ENCODE assay signal across 7 cellular contexts in genomic region chr17:66493283-66494019, GRCh38.
DNase-seq lines count a peak whose midpoint lies in the region; ATAC-seq, FAIRE-seq and TF ChIP-seq lines count a peak whose summit lies in the region.

No MANE protein-coding gene starts in this region.

- H3K4me3 ChIP-seq in bronchial epithelial cell (ENCODE audit: low read depth, low read length) (no peak overlapping the region), osteoblast (ENCODE audit: insufficient read depth, low read length) (peak overlapping the region; percentile 37), right atrium auricular region (no peak overlapping the region)

- DNase-seq in GM04504 (ENCODE audit: low read depth) (peak; percentile 59), NCI-H69 (lab: John Stamatoyannopoulos, UW) (peak; percentile 46), bronchial epithelial cell (ENCODE audit: low read depth) (peak; percentile 55), osteoblast (ENCODE audit: insufficient read length, low spot score, missing footprints) (no peak), right atrium auricular region (ENCODE audit: low spot score) (no peak)

- H3K36me3 ChIP-seq in bronchial epithelial cell (ENCODE audit: control insufficient read depth, insufficient read depth, low read length) (no peaks in the 10 kb centered on the region), osteoblast (ENCODE audit: insufficient read depth, low read length) (no peaks in the 10 kb centered on the region), right atrium auricular region (no peaks in the 10 kb centered on the region)

- ATAC-seq in GM18909 (IDR thresholded peaks at IDR 0.05; ENCODE audit: poor library complexity, unreplicated experiment), result no peak
- no peak for ATAC-seq in HG02759 (IDR thresholded peaks at IDR 0.05; ENCODE audit: unreplicated experiment)

- H3K27me3 ChIP-seq in bronchial epithelial cell (ENCODE audit: control insufficient read depth, insufficient read depth, low read length) (no peaks in the 10 kb centered on the region), osteoblast (ENCODE audit: insufficient read depth, low read length) (no peaks in the 10 kb centered on the region), right atrium auricular region (no peaks in the 10 kb centered on the region)

- H3K4me1 ChIP-seq in osteoblast (ENCODE audit: insufficient read depth, low read length), result peaks cover 31% of the 10 kb centered on the region
- H3K4me1 ChIP-seq in right atrium auricular region, result no peaks in the 10 kb centered on the region

- H4K20me1 ChIP-seq in osteoblast (ENCODE audit: insufficient read depth, low read length), result peaks cover 4% of the 10 kb centered on the region

- peaks cover 61% of the 10 kb centered on the region for H3K79me2 ChIP-seq in osteoblast (ENCODE audit: insufficient read depth, low read length)

- peak overlapping the region; percentile 84 for H3K4me2 ChIP-seq in osteoblast (ENCODE audit: insufficient read depth, low read length)

- H2AFZ ChIP-seq in osteoblast (ENCODE audit: low read length), result no peak overlapping the region

- H3K9me3 ChIP-seq in osteoblast (ENCODE audit: low read depth, low read length) (no peaks in the 10 kb centered on the region), right atrium auricular region (no peaks in the 10 kb centered on the region)

- FAIRE-seq in bronchial epithelial cell (lab: Jason Lieb, UNC), result no peak

- H3K27ac ChIP-seq in osteoblast (ENCODE audit: low read depth, low read length) (peak overlapping the region; percentile 96), right atrium auricular region (no peak overlapping the region)

- TF ChIP-seq CTCF in bronchial epithelial cell (IDR thresholded peaks at IDR 0.05; ENCODE audit: insufficient read depth, low read length, severe bottlenecking) (no peak), osteoblast (IDR thresholded peaks at IDR 0.05; ENCODE audit: extremely low read depth, low read depth, low read length) (no peak), right atrium auricular region (IDR thresholded peaks at IDR 0.05) (no peak)

Comparison
In these comparisons a context has a peak if more than half of its experiments do, and no peak if none do; other contexts are left out.
1. DNase-seq: peak in GM04504 (single experiment), NCI-H69 (single experiment) and bronchial epithelial cell (single experiment); none in osteoblast (single experiment) and right atrium auricular region (single experiment).